ENCODE assay signal across 12 cellular contexts in genomic region chr7:50309130-50309478, GRCh38. TPM values are rescaled to one million over a fixed set of nuclear protein-coding genes. Genes with fewer than 3 reads are reported as not detected.
DNase-seq lines count a peak whose midpoint lies in the region; ATAC-seq and TF ChIP-seq lines count a peak whose summit lies in the region.
"Had no signal": no experiment of that assay in that cellular context is flagged by ENCODE, and none has a peak within 500 bp of the region (broad histone marks: within the 10 kb centered on the region; RNA-seq: fewer than 3 reads in every experiment).

No MANE protein-coding gene starts in this region.

- no peaks in the 10 kb centered on the region for H3K27me3 Mint-ChIP-seq in CD8-positive, alpha-beta T cell (ENCODE audit: low read depth)
- H3K27me3 Mint-ChIP-seq in IgD-negative memory B cell (no peaks in the 10 kb centered on the region), neural crest cell (ENCODE audit: low read depth) (peaks cover 52% of the 10 kb centered on the region)

- POLR2A ChIA-PET in CD8-positive, alpha-beta T cell (lab: Charles Lee) = interaction anchor here (1.5 to 25.1 kb wide), 6 partner anchors 14 to 102 kb away, joined by 3 to 1039 read pairs (median 88); no protein-coding TSS in a partner anchor

- H3K9me3 Mint-ChIP-seq in CD8-positive, alpha-beta T cell = no peaks in the 10 kb centered on the region
- H3K9me3 Mint-ChIP-seq in IgD-negative memory B cell = no peaks in the 10 kb centered on the region
- H3K9me3 Mint-ChIP-seq in activated naive CD4-positive, alpha-beta T cell treated with anti-CD3 and anti-CD28 coated beads, Interleukin-2, amount 50 U/mL, for 72 hours = peaks cover 0 to 4% of the 10 kb centered on the region in 2 donors
- H3K9me3 Mint-ChIP-seq in neural crest cell = no peaks in the 10 kb centered on the region
- H3K9me3 Mint-ChIP-seq: WTC11 had no signal

- ATAC-seq in CD8-positive, alpha-beta T cell = no peak
- ATAC-seq in activated naive CD4-positive, alpha-beta T cell treated with anti-CD3 and anti-CD28 coated beads, Interleukin-2, amount 50 U/mL, for 72 hours = peak in 1 of 2 donors; percentile 14
- no peak for ATAC-seq in HG02588 (IDR thresholded peaks at IDR 0.05; ENCODE audit: unreplicated experiment)
- ATAC-seq in GM21390 (IDR thresholded peaks at IDR 0.05; ENCODE audit: unreplicated experiment) = no peak
- ATAC-seq: WTC11 had no signal

- H3K27ac Mint-ChIP-seq in CD8-positive, alpha-beta T cell = peak overlapping the region; percentile 96
- H3K27ac Mint-ChIP-seq in IgD-negative memory B cell (peak overlapping the region; percentile 80 to 100 (median 95)), neural crest cell (ENCODE audit: unreplicated experiment) (peak overlapping the region; percentile 91)
- peak overlapping the region; percentile 93 to 95 for H3K27ac Mint-ChIP-seq in activated naive CD4-positive, alpha-beta T cell treated with anti-CD3 and anti-CD28 coated beads, Interleukin-2, amount 50 U/mL, for 72 hours
- H3K27ac Mint-ChIP-seq: WTC11 had no signal

- intact Hi-C loops in CD8-positive, alpha-beta T cell (cut with DNase I, micrococcal nuclease) = loop anchor here in 1 of 2 experiments (5.0 kb wide), 1 partner anchor 108 kb away; no protein-coding TSS in a partner anchor

- peaks cover 47% of the 10 kb centered on the region for H3K36me3 Mint-ChIP-seq in CD8-positive, alpha-beta T cell
- H3K36me3 Mint-ChIP-seq in IgD-negative memory B cell (peaks cover 12% of the 10 kb centered on the region), neural crest cell (ENCODE audit: low read depth) (no peaks in the 10 kb centered on the region)
- peaks cover 79 to 94% of the 10 kb centered on the region in 2 donors for H3K36me3 Mint-ChIP-seq in activated naive CD4-positive, alpha-beta T cell treated with anti-CD3 and anti-CD28 coated beads, Interleukin-2, amount 50 U/mL, for 72 hours
- H3K36me3 Mint-ChIP-seq: WTC11 had no signal

- no peak for DNase-seq in CD8-positive, alpha-beta T cell
- no peak for DNase-seq in activated naive CD4-positive, alpha-beta T cell treated with anti-CD3 and anti-CD28 coated beads, Interleukin-2, amount 50 U/mL, for 72 hours (ENCODE audit: low spot score in 2 of 2)
- DNase-seq in neural crest cell (ENCODE audit: low read depth, low spot score) (no peak), NCI-H2029 treated with DMSO at 0.1 percent for 48 hours (lab: John Stamatoyannopoulos, UW) (no peak), DMS153 (lab: John Stamatoyannopoulos, UW) (no peak)
- DNase-seq: NCI-H2029, SIG-M5 had no signal

- peaks cover 63% of the 10 kb centered on the region for H3K4me1 ChIP-seq in CD8-positive, alpha-beta T cell (ENCODE audit: insufficient read depth, low read length)
- H3K4me1 ChIP-seq: prostate gland had no signal

- CTCF ChIA-PET in CD8-positive, alpha-beta T cell (lab: Charles Lee) = interaction anchor here (0.9 to 25.1 kb wide), 13 partner anchors 11 to 109 kb away, joined by 3 to 494 read pairs (median 9); no protein-coding TSS in a partner anchor

- H3K4me3 ChIP-seq in CD8-positive, alpha-beta T cell (ENCODE audit: low read depth, low read length) = peak overlapping the region; percentile 96
- H3K4me3 ChIP-seq: prostate gland had no signal

- H3K27ac ChIP-seq in CD8-positive, alpha-beta T cell (ENCODE audit: low read depth, low read length) = peak overlapping the region; percentile 96
- H3K27ac ChIP-seq: prostate gland had no signal

- H3K4me3 Mint-ChIP-seq in CD8-positive, alpha-beta T cell = peak overlapping the region; percentile 93
- H3K4me3 Mint-ChIP-seq in IgD-negative memory B cell = peak overlapping the region; percentile 95 to 100 (median 100)
- peak overlapping the region; percentile 14 for H3K4me3 Mint-ChIP-seq in neural crest cell
- H3K4me3 Mint-ChIP-seq: WTC11 had no signal

- no peaks in the 10 kb centered on the region for H3K9me3 ChIP-seq in CD8-positive, alpha-beta T cell (ENCODE audit: low read length)
- H3K9me3 ChIP-seq: prostate gland had no signal

- H3K36me3 ChIP-seq in CD8-positive, alpha-beta T cell (ENCODE audit: insufficient read depth, low read length) = no peaks in the 10 kb centered on the region
- H3K36me3 ChIP-seq: prostate gland had no signal

- no peak for TF ChIP-seq CTCF in CD8-positive, alpha-beta T cell (IDR thresholded peaks at IDR 0.05)
- TF ChIP-seq CTCF in neural crest cell (conservative IDR thresholded peaks at IDR 0.05) = no peak

- peaks cover 65% of the 10 kb centered on the region for H3K4me1 Mint-ChIP-seq in CD8-positive, alpha-beta T cell (ENCODE audit: low read depth)
- H3K4me1 Mint-ChIP-seq in IgD-negative memory B cell (peaks cover 24 to 30% (median 28%) of the 10 kb centered on the region in 3 donors), neural crest cell (peaks cover 48% of the 10 kb centered on the region)

- H3K27me3 ChIP-seq in CD8-positive, alpha-beta T cell (ENCODE audit: insufficient read depth, low read length) = no peaks in the 10 kb centered on the region

RNA-seq across cellular contexts. Expression of gene IKZF1, which starts 4.6 kb away (rescaled TPM):
- total RNA-seq in CD8-positive, alpha-beta T cell = 100 to 1,000 TPM; 248 TPM
- polyA plus RNA-seq in IgD-negative memory B cell = 213 TPM
- total RNA-seq in activated naive CD4-positive, alpha-beta T cell treated with anti-CD3 and anti-CD28 coated beads, Interleukin-2, amount 50 U/mL, for 72 hours = 100 to 1,000 TPM; 208 to 327 TPM
- 5.9 and 8.5 TPM in 2 replicates for total RNA-seq in neural crest cell

Comparison
In these comparisons a context has a peak if more than half of its experiments do, and no peak if none do; other contexts are left out.
1. H3K4me3 Mint-ChIP-seq: peak in every context shown above with its lines; median percentile 100 in IgD-negative memory B cell; 93 in CD8-positive, alpha-beta T cell; 14 in neural crest cell.
2. RNA of gene IKZF1, which starts 4.6 kb away (total RNA-seq): 208 to 327 TPM in activated naive CD4-positive, alpha-beta T cell treated with anti-CD3 and anti-CD28 coated beads, Interleukin-2, amount 50 U/mL, for 72 hours and 248 TPM in CD8-positive, alpha-beta T cell; 5.9 to 8.5 TPM in neural crest cell; every median in the first group is over 10 times any median in the second.
3. Peak in every context shown above with its lines, with median percentiles within 50 percentile points of each other: H3K27ac Mint-ChIP-seq.